Comparison of ENCODE assay signal across 24 cellular contexts in the genomic region with DNA sequence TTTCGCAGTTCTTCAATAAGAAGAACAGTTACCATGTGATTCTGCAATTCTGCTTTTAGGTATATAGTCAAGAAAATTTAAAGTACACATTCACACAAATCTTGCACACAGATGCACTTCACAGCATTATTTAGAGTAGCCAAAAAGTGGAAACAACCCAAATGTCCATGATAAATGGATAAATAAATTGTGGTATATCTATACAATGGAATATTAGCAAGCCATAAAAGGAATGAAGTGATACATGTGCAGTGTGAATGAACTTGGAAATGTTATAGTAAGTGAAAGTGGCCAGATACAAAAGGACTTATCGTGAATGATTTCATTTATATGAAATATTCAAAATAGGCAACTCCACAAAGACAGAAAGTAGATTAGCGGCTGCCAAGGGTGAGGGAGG.
"Had no signal": no experiment of that assay in that cellular context is flagged by ENCODE, and none has a peak within 500 bp of the region (broad histone marks: within the 10 kb centered on the region; RNA-seq: fewer than 3 reads in every experiment).

No MANE protein-coding gene starts in this region.

- ATAC-seq: effector memory CD8-positive, alpha-beta T cell; esophagus mucosa; foreskin keratinocyte; gastrocnemius medialis; gastroesophageal sphincter; heart left ventricle; heart right ventricle had no signal

- H3K27me3 ChIP-seq: colonic mucosa, dorsolateral prefrontal cortex, esophagus muscularis mucosa, foreskin keratinocyte, gastrocnemius medialis, gastroesophageal sphincter, heart left ventricle, heart right ventricle had no signal

- H3K4me3 ChIP-seq: colonic mucosa, coronary artery, dorsolateral prefrontal cortex, esophagus muscularis mucosa, esophagus squamous epithelium, gastrocnemius medialis, gastroesophageal sphincter, heart left ventricle, heart right ventricle had no signal

- H3K36me3 ChIP-seq: colonic mucosa, esophagus muscularis mucosa, esophagus squamous epithelium, gastrocnemius medialis, gastroesophageal sphincter, heart left ventricle, heart right ventricle had no signal

- DNase-seq: colonic mucosa; cortex of kidney; dermis blood vessel endothelial cell; dorsolateral prefrontal cortex; effector CD4-positive, alpha-beta T cell; effector CD8-positive, alpha-beta T cell; effector memory CD4-positive, alpha-beta T cell; effector memory CD8-positive, alpha-beta T cell; endodermal cell; erythroblast; esophagus squamous epithelium; foreskin fibroblast; foreskin keratinocyte; foreskin melanocyte; gastrocnemius medialis; glutamatergic neuron; head of caudate nucleus; heart left ventricle; heart right ventricle had no signal

- H3K9me3 ChIP-seq: colonic mucosa, esophagus muscularis mucosa, gastrocnemius medialis, gastroesophageal sphincter had no signal

- H3K27ac ChIP-seq: colonic mucosa, coronary artery, dorsolateral prefrontal cortex, epithelial cell of prostate, esophagus muscularis mucosa, esophagus squamous epithelium, foreskin keratinocyte, gastrocnemius medialis, gastroesophageal sphincter, heart left ventricle, heart right ventricle had no signal

- H3K4me1 ChIP-seq: colonic mucosa, esophagus squamous epithelium, foreskin keratinocyte, gastrocnemius medialis, gastroesophageal sphincter had no signal
